ENCODE assay signal across 8 cellular contexts in genomic region chr16:20763461-20764232, GRCh38. TPM values are rescaled to one million over a fixed set of nuclear protein-coding genes. Genes with fewer than 3 reads are reported as not detected.
DNase-seq lines count a peak whose midpoint lies in the region; ATAC-seq and TF ChIP-seq lines count a peak whose summit lies in the region.

Gene ACSM3 (plus strand): TSS chr16:20764014. CDS start chr16:20770035, 6,021 bp downstream.

- no peaks in the 10 kb centered on the region for H3K9me3 Mint-ChIP-seq in activated naive CD4-positive, alpha-beta T cell treated with anti-CD3 and anti-CD28 coated beads, Interleukin-2, amount 50 U/mL, for 24 hours

- intact Hi-C loops in cardiac septum (cut with DNase I): no loop called here

- CTCF ChIA-PET in RWPE1 (lab: Yijun Ruan, JAX): interaction anchor here (0.6 to 0.9 kb wide), 2 partner anchors 15 to 23 kb away, joined by 3 to 4 read pairs; no protein-coding TSS in a partner anchor

- H3K27me3 Mint-ChIP-seq in activated naive CD4-positive, alpha-beta T cell treated with anti-CD3 and anti-CD28 coated beads, Interleukin-2, amount 50 U/mL, for 24 hours: no peaks in the 10 kb centered on the region

- H3K4me3 Mint-ChIP-seq in activated naive CD4-positive, alpha-beta T cell treated with anti-CD3 and anti-CD28 coated beads, Interleukin-2, amount 50 U/mL, for 24 hours: peak within 1 kb of the TSS; percentile 96

- peak; percentile 69 for TF ChIP-seq POLR2A in GM19099 (IDR thresholded peaks at IDR 0.05; ENCODE audit: extremely low read depth, insufficient read length, low read depth)

- ATAC-seq in HG03196 (IDR thresholded peaks at IDR 0.05; ENCODE audit: unreplicated experiment): peak; percentile 98

- peaks cover 38% of the 10 kb centered on the region for H3K4me1 Mint-ChIP-seq in activated naive CD4-positive, alpha-beta T cell treated with anti-CD3 and anti-CD28 coated beads, Interleukin-2, amount 50 U/mL, for 24 hours

- peak; percentile 68 for DNase-seq in AG10803 (ENCODE audit: low read depth)
- peak; percentile 68 for DNase-seq in RWPE1 (ENCODE audit: low spot score)
- peak; percentile 77 for DNase-seq in cardiac septum (ENCODE audit: low spot score)
- peak; percentile 99 for DNase-seq in renal cortical epithelial cell (ENCODE audit: low read depth)
- DNase-seq in UCSD-AML1 (lab: John Stamatoyannopoulos, UW; ENCODE audit: unreplicated experiment): no peak

- H3K36me3 Mint-ChIP-seq in activated naive CD4-positive, alpha-beta T cell treated with anti-CD3 and anti-CD28 coated beads, Interleukin-2, amount 50 U/mL, for 24 hours: peaks cover 16% of the 10 kb centered on the region

- POLR2A ChIA-PET in RWPE1 (lab: Yijun Ruan, JAX; ENCODE audit: low non-redundant PET): interaction anchor here (0.6 kb wide), 1 partner anchor 22 kb away, joined by 3 read pairs; no protein-coding TSS in a partner anchor

- TF ChIP-seq CTCF in AG10803 (conservative IDR thresholded peaks at IDR 0.05; ENCODE audit: low read length) (no peak), RWPE1 (conservative IDR thresholded peaks at IDR 0.05; ENCODE audit: low read depth) (no peak)

- H3K27ac Mint-ChIP-seq in activated naive CD4-positive, alpha-beta T cell treated with anti-CD3 and anti-CD28 coated beads, Interleukin-2, amount 50 U/mL, for 24 hours: peak within 1 kb of the TSS; percentile 98

- H3K27ac ChIP-seq in RWPE1: no peak within 1 kb of the TSS

- peak within 1 kb of the TSS; percentile 60 for H3K4me3 ChIP-seq in AG10803 (ENCODE audit: low read length)

RNA-seq across cellular contexts. Expression of gene ACSM3, which starts in this region (rescaled TPM):
- total RNA-seq in cardiac septum (1.7 TPM), renal cortical epithelial cell (8.5 and 34.6 TPM in 2 replicates)
